In the genomic region with DNA sequence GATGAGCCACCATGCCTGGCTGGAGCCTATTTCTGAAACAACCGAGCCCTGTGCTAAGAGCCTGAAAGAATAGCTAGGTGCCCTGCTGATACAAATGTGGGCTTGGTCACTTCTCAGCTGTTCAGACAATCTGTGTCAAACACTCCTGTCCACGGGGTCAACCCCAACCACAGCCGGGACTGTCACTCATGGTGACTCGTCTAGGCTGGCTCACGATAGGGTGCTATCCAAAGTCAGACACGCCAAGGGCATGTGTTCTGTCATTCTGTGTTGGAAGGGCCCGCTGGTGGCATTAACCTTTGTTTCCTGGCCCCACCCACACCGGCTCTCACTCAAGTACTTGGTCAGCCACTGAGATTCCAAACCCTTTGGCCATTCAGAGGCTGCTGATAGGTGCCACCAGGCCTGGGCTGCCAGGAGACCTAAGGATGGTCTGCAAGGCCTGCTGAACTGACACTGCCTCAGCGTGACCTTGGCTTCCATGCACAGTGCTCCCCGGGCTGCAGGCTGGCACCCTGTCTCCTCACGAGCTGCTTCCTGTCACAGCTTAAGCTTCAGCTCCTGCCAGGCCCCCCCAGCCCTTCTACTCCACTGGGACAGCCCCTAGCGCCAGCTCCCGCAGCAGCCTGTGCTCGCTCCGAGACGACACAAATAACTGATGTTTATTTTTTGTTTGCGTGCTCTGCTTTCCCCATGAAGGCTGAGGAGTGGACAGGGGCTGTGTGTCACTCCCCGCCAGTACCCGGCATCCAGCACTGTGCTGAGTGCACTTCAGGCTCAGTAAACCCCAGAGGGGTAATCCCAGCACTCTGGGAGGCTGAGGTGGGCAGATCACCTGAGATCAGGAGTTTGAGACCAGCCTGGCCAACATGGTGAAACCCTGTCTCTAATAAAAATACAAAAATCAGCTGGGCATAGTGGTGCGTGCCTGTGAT, we compare ENCODE assay signal across 8 cellular contexts. TPM values are rescaled to one million over a fixed set of nuclear protein-coding genes. Genes with fewer than 3 reads are reported as not detected.
DNase-seq lines count a peak whose midpoint lies in the region; ATAC-seq and TF ChIP-seq lines count a peak whose summit lies in the region.

No MANE protein-coding gene starts in this region.

- intact Hi-C loops in left ventricle myocardium superior (cut with micrococcal nuclease) = no loop called here

- peaks cover 23% of the 10 kb centered on the region for H3K36me3 Mint-ChIP-seq in nephron progenitor cell (ENCODE audit: low read depth)

- no peak for TF ChIP-seq CTCF in nephron progenitor cell (IDR thresholded peaks at IDR 0.05)

- no peak overlapping the region for H3K27ac Mint-ChIP-seq in nephron progenitor cell

- peaks cover 36% of the 10 kb centered on the region for H3K4me1 Mint-ChIP-seq in nephron progenitor cell

- peak; percentile 72 for ATAC-seq in left ventricle myocardium superior
- ATAC-seq in GM21390 (IDR thresholded peaks at IDR 0.05; ENCODE audit: unreplicated experiment) = no peak
- ATAC-seq in GM18502 (IDR thresholded peaks at IDR 0.05; ENCODE audit: poor library complexity, unreplicated experiment) = no peak

- H3K27me3 Mint-ChIP-seq in nephron progenitor cell (ENCODE audit: low read depth, poor library complexity) = peaks cover 3% of the 10 kb centered on the region

- H3K4me3 Mint-ChIP-seq in nephron progenitor cell = no peak overlapping the region

- no peaks in the 10 kb centered on the region for H3K9me3 Mint-ChIP-seq in nephron progenitor cell

- DNase-seq in stimulated activated CD4-positive, alpha-beta T cell treated with anti-CD3 and anti-CD28 coated beads, Interleukin-1b, Interleukin-23, amount 100 ng/mL, for 48 hours = peak; percentile 71
- DNase-seq in stimulated activated CD4-positive, alpha-beta T cell treated with anti-CD3 and anti-CD28 coated beads, Interleukin-12 subunit alpha, Interleukin-12 subunit beta, amount 100 ng/mL, for 4 hours = no peak
- peak; percentile 62 to 72 for DNase-seq in activated CD4-positive, alpha-beta T cell treated with anti-CD3 and anti-CD28 coated beads, Interleukin-2, amount 50 U/mL, for 48 hours
- DNase-seq in left ventricle myocardium superior (peak; percentile 76), A172 (ENCODE audit: low spot score) (no peak), nephron progenitor cell (no peak)

RNA-seq across cellular contexts. Expression of a gene that starts 14.3 kb away (rescaled TPM):
- 0.40 TPM for total RNA-seq in left ventricle myocardium superior
- 3.7 and 4.1 TPM in 2 replicates for total RNA-seq in A172 (2014; rRNA removed; shearing (Covaris generic))

RNA-seq across cellular contexts. Expression of a gene that starts 19.7 kb away (rescaled TPM):
- total RNA-seq in left ventricle myocardium superior = 52.5 TPM
- 81.4 and 117 TPM in 2 replicates for total RNA-seq in A172 (2014; rRNA removed; shearing (Covaris generic))

RNA-seq across cellular contexts. Expression of a gene that starts 48.4 kb away (rescaled TPM):
- 9.1 TPM for total RNA-seq in left ventricle myocardium superior
- 14.3 and 15.0 TPM in 2 replicates for total RNA-seq in A172 (2014; rRNA removed; shearing (Covaris generic))

RNA-seq across cellular contexts. Expression of a gene that starts 55.7 kb away (rescaled TPM):
- total RNA-seq in left ventricle myocardium superior = 8.6 TPM
- total RNA-seq in A172 (2014; rRNA removed; shearing (Covaris generic)) = 30.8 and 40.5 TPM in 2 replicates

RNA-seq across cellular contexts. Expression of a gene that starts 58.3 kb away (rescaled TPM):
- 13.0 TPM for total RNA-seq in left ventricle myocardium superior
- 10.7 and 15.1 TPM in 2 replicates for total RNA-seq in A172 (2014; rRNA removed; shearing (Covaris generic))

Comparison
In these comparisons a context has a peak if more than half of its experiments do, and no peak if none do; other contexts are left out.
1. DNase-seq: peak in stimulated activated CD4-positive, alpha-beta T cell treated with anti-CD3 and anti-CD28 coated beads, Interleukin-1b, Interleukin-23, amount 100 ng/mL, for 48 hours (single experiment), activated CD4-positive, alpha-beta T cell treated with anti-CD3 and anti-CD28 coated beads, Interleukin-2, amount 50 U/mL, for 48 hours (2 of 2) and left ventricle myocardium superior (single experiment); none in stimulated activated CD4-positive, alpha-beta T cell treated with anti-CD3 and anti-CD28 coated beads, Interleukin-12 subunit alpha, Interleukin-12 subunit beta, amount 100 ng/mL, for 4 hours (single experiment), A172 (single experiment) and nephron progenitor cell (single experiment).